Comparison of ENCODE assay signal across 10 cellular contexts in genomic region chr2:6864251-6864758, GRCh38. TPM values are rescaled to one million over a fixed set of nuclear protein-coding genes. Genes with fewer than 3 reads are reported as not detected.
DNase-seq lines count a peak whose midpoint lies in the region; ATAC-seq, FAIRE-seq and TF ChIP-seq lines count a peak whose summit lies in the region.
"Had no signal": no experiment of that assay in that cellular context is flagged by ENCODE, and none has a peak within 500 bp of the region (broad histone marks: within the 10 kb centered on the region; RNA-seq: fewer than 3 reads in every experiment).

No MANE protein-coding gene starts in this region.

- ATAC-seq in K562 (no peak), natural killer cell (no peak), mucosa of descending colon (no peak)

- H3K27me3 ChIP-seq in BLaER1, result no peaks in the 10 kb centered on the region
- no peaks in the 10 kb centered on the region for H3K27me3 ChIP-seq in K562 (ENCODE audit: control insufficient read depth in 2 of 2, insufficient read depth in 2 of 2, low read length in 2 of 2)
- H3K27me3 ChIP-seq: transverse colon had no signal

- H3K4me2 ChIP-seq in BLaER1 (peak overlapping the region; percentile 97), K562 (ENCODE audit: insufficient read depth, low read length) (peak overlapping the region; percentile 97; the same call in 1 of the 2 replicates)

- H3K36me3 ChIP-seq in BLaER1 (peaks cover 38% of the 10 kb centered on the region), K562 (ENCODE audit: control insufficient read depth, insufficient read depth, low read length) (peaks cover 14% of the 10 kb centered on the region; the same call in 1 of the 3 replicates), mucosa of descending colon (ENCODE audit: low read depth) (no peaks in the 10 kb centered on the region)
- H3K36me3 ChIP-seq: transverse colon had no signal

- H3K27me3 Mint-ChIP-seq in natural killer cell (ENCODE audit: low read depth in 2 of 2), result no peaks in the 10 kb centered on the region

- no peak for TF ChIP-seq POLR2A in K562 (conservative IDR thresholded peaks at IDR 0.05)

- peak; percentile 59 for FAIRE-seq in K562 (lab: Jason Lieb, UNC)

- TF ChIP-seq CTCF in GM12875 (IDR thresholded peaks at IDR 0.05; ENCODE audit: borderline replicate concordance, insufficient read depth, low read depth, low read length) (no peak), K562 (IDR thresholded peaks at IDR 0.05 in 2 of 3, conservative IDR thresholded peaks at IDR 0.05 in 1 of 3; ENCODE audit: insufficient read depth in 2 of 3, low read depth in 1 of 3, low read length in 3 of 3) (no peak), natural killer cell (IDR thresholded peaks at IDR 0.05) (no peak), mucosa of descending colon (IDR thresholded peaks at IDR 0.05) (no peak)

- H3K9me3 ChIP-seq in BLaER1, result peaks cover 25% of the 10 kb centered on the region
- peaks cover 4% of the 10 kb centered on the region for H3K9me3 ChIP-seq in K562 (replicated peaks; ENCODE audit: control insufficient read depth, insufficient read depth, low read depth, low read length)
- H3K9me3 ChIP-seq in mucosa of descending colon, result peaks cover 4% of the 10 kb centered on the region

- in situ Hi-C loops in K562 (cut with MboI), result no loop called here

- no peaks in the 10 kb centered on the region for H4K20me1 ChIP-seq in BLaER1
- no peaks in the 10 kb centered on the region for H4K20me1 ChIP-seq in K562 (replicated peaks; ENCODE audit: control insufficient read depth, insufficient read depth, low read length)

- H3K4me1 ChIP-seq in BLaER1 (peaks cover 34% of the 10 kb centered on the region), K562 (replicated peaks in 1 of 2; ENCODE audit: control insufficient read depth in 2 of 2, insufficient read depth in 2 of 2, low read length in 2 of 2) (peaks cover 14 to 19% of the 10 kb centered on the region in 2 experiments), mucosa of descending colon (ENCODE audit: low read depth) (peaks cover 9% of the 10 kb centered on the region)

- POLR2A ChIA-PET in K562 (lab: Yijun Ruan, JAX), result interaction anchor here (1.0 to 3.3 kb wide), 4 partner anchors 13 to 159 kb away, joined by 3 to 21 read pairs (median 6); partner anchors contain the start of gene RSAD2

- CTCF ChIA-PET in K562 (lab: Yijun Ruan, JAX; ENCODE audit: low intra/inter-chr PET ratio), result interaction anchor here (1.9 kb wide), 1 partner anchor 38 kb away, joined by 8 read pairs; no protein-coding TSS in a partner anchor

- no peak overlapping the region for H3K27ac ChIP-seq in BLaER1
- no peak overlapping the region for H3K27ac ChIP-seq in K562 (ENCODE audit: extremely low read depth, low read depth, low read length)

- intact Hi-C loops in K562 (cut with micrococcal nuclease) (no loop called here), natural killer cell (cut with micrococcal nuclease) (no loop called here), mucosa of descending colon (cut with DNase I, micrococcal nuclease) (no loop called here)

- TSS peak; percentile 69 for BruUV-seq in K562 (replicated peaks; lab: Mats Ljungman, UMichigan)

- H2AFZ ChIP-seq in K562 (ENCODE audit: low read depth, low read length), result peak overlapping the region; percentile 90; the same call in 1 of the 2 replicates

- H3K4me3 Mint-ChIP-seq in natural killer cell, result peak overlapping the region; percentile 80

- H3K79me2 ChIP-seq in K562 (ENCODE audit: control insufficient read depth, insufficient read depth, low read length), result peaks cover 4% of the 10 kb centered on the region; the same call in 1 of the 3 replicates

- TF ChIP-seq RAD21 in K562 (CRISPR knock-in tag; conservative IDR thresholded peaks at IDR 0.05 in 1 of 2, IDR thresholded peaks at IDR 0.05 in 1 of 2), result no peak

- peak overlapping the region; percentile 83 for H3K4me3 ChIP-seq in BLaER1
- peak overlapping the region; percentile 50 for H3K4me3 ChIP-seq in GM12875 (ENCODE audit: low read depth, low read length)
- H3K4me3 ChIP-seq in K562, result no peak overlapping the region
- H3K4me3 ChIP-seq in mucosa of descending colon, result no peak overlapping the region

- H3K9ac ChIP-seq in BLaER1 (no peak overlapping the region), K562 (ENCODE audit: insufficient read depth in 1 of 2, low read depth in 2 of 2, low read length in 2 of 2) (no peak overlapping the region)

- WGBS in K562 (ENCODE audit: insufficient coverage, low coverage, missing lambda C conversion rate), result 67% methylated on average over 7 of the region's 8 CpGs

- H3K9me1 ChIP-seq in K562 (ENCODE audit: control insufficient read depth, insufficient read depth, low read length), result no peaks in the 10 kb centered on the region

- TF ChIP-seq EP300 in K562 (IDR thresholded peaks at IDR 0.05; ENCODE audit: low read length), result no peak

- H3K36me3 Mint-ChIP-seq in natural killer cell, result peaks cover 11% of the 10 kb centered on the region

- no peak for DNase-seq in K562 (ENCODE audit: extremely low read depth in 1 of 4, low spot score in 3 of 4)
- DNase-seq in natural killer cell, result no peak
- DNase-seq in NK-92 treated with Interleukin-12 subunit alpha and Interleukin-12 subunit beta, amount 100 ng/mL, for 24 hours (lab: John Stamatoyannopoulos, UW), result no peak
- no peak for DNase-seq in OCI-M2 (lab: John Stamatoyannopoulos, UW; ENCODE audit: unreplicated experiment)
- no peak for DNase-seq in NCI-H2196 (lab: John Stamatoyannopoulos, UW; ENCODE audit: unreplicated experiment)
- no peak for DNase-seq in mucosa of descending colon
- DNase-seq: mammary epithelial cell had no signal

- peaks cover 22 to 32% of the 10 kb centered on the region in 2 donors for H3K4me1 Mint-ChIP-seq in natural killer cell

- H3K27ac Mint-ChIP-seq in natural killer cell, result peak overlapping the region in 1 of 2 donors; percentile 88

- H3K9me3 Mint-ChIP-seq in natural killer cell, result no peaks in the 10 kb centered on the region

RNA-seq across cellular contexts. Expression of gene CMPK2, which starts 1.4 kb away (rescaled TPM):
- 2.3 and 3.5 TPM in 2 replicates for total RNA-seq in K562 (2011; cell fraction: chromatin; rRNA removed; ENCODE audit: low replicate concordance)
- total RNA-seq in K562 (2011; cell fraction: nucleolus; rRNA removed), result 2.3 and 2.8 TPM in 2 replicates
- 3.5 and 5.2 TPM in 2 replicates for total RNA-seq in K562 (2011; cell fraction: nucleoplasm; rRNA removed)
- 10.5 TPM in 2 replicates for total RNA-seq in K562 (2014; rRNA removed)
- total RNA-seq in K562 (2014; rRNA removed; fragmentation: Illumina TruSeq; extraction: Trizol), result 5.0 and 5.3 TPM in 2 replicates
- total RNA-seq in K562 (2015; rRNA removed; fragmentation: Illumina TruSeq; extraction: Trizol), result 7.4 and 7.6 TPM in 2 replicates
- 7.2 and 7.9 TPM in 2 replicates for total RNA-seq in K562 (2021)
- polyA plus RNA-seq in K562 (2011; rRNA removed), result 3.5 and 4.3 TPM in 2 replicates
- polyA plus RNA-seq in K562 (2011; cell fraction: cytosol; rRNA removed), result 3.2 and 3.6 TPM in 2 replicates
- polyA plus RNA-seq in K562 (2011; cell fraction: nucleus; rRNA removed), result 5.6 and 6.6 TPM in 2 replicates
- 8.3 and 23.7 TPM in 2 replicates for polyA plus RNA-seq in K562 (2012)
- 5.3 and 6.5 TPM in 2 replicates for polyA plus RNA-seq in K562 (2014; fragmentation: Illumina TruSeq; extraction: Trizol)
- 1 to 10 TPM; 2.6 to 2.9 TPM for polyA plus RNA-seq in K562 (2014; fragmentation: Nextera tagmentation; extraction: Ambion mirVana)
- polyA plus RNA-seq in K562 (2014; rRNA removed), result 3.8 and 4.5 TPM in 2 replicates
- polyA minus RNA-seq in K562 (2011; rRNA and poly(A)+ RNA removed), result 2.9 and 4.3 TPM in 2 replicates
- 2.9 and 3.3 TPM in 2 replicates for polyA minus RNA-seq in K562 (2011; cell fraction: cytosol; rRNA and poly(A)+ RNA removed)
- polyA minus RNA-seq in K562 (2011; cell fraction: nucleus; rRNA and poly(A)+ RNA removed), result 3.4 and 5.2 TPM in 2 replicates
- total RNA-seq in natural killer cell, result 10 to 100 TPM in 1 of 3 donors, 1 to 10 TPM in 2; 5.8 to 11.4 (median 8.6) TPM
- 10 to 100 TPM in 1 of 3 donors, 1 to 10 TPM in 2; 7.2 to 15.8 (median 9.8) TPM for total RNA-seq in mucosa of descending colon

RNA-seq across cellular contexts. Expression of gene RSAD2, which starts 13.3 kb away (rescaled TPM):
- total RNA-seq in K562 (2011; cell fraction: chromatin; rRNA removed; ENCODE audit: low replicate concordance), result 0.39 and 0.79 TPM in 2 replicates
- 0.50 and 0.53 TPM in 2 replicates for total RNA-seq in K562 (2011; cell fraction: nucleolus; rRNA removed)
- 1.2 TPM in 1 of 2 replicates, not detected in the other for total RNA-seq in K562 (2011; cell fraction: nucleoplasm; rRNA removed)
- 0.57 and 1.4 TPM in 2 replicates for total RNA-seq in K562 (2014; rRNA removed)
- total RNA-seq in K562 (2014; rRNA removed; fragmentation: Illumina TruSeq; extraction: Trizol), result 0.41 and 0.51 TPM in 2 replicates
- total RNA-seq in K562 (2015; rRNA removed; fragmentation: Illumina TruSeq; extraction: Trizol), result 0.51 and 0.68 TPM in 2 replicates
- total RNA-seq in K562 (2021), result 0.18 and 0.49 TPM in 2 replicates
- 0.24 and 0.45 TPM in 2 replicates for polyA plus RNA-seq in K562 (2011; rRNA removed)
- polyA plus RNA-seq in K562 (2011; cell fraction: cytosol; rRNA removed), result 0.06 and 0.15 TPM in 2 replicates
- polyA plus RNA-seq in K562 (2011; cell fraction: nucleus; rRNA removed), result 0.28 and 0.38 TPM in 2 replicates
- polyA plus RNA-seq in K562 (2012), result 0.46 and 1.1 TPM in 2 replicates
- polyA plus RNA-seq in K562 (2014; fragmentation: Illumina TruSeq; extraction: Trizol), result 0.15 and 0.37 TPM in 2 replicates
- polyA plus RNA-seq in K562 (2014; fragmentation: Nextera tagmentation; extraction: Ambion mirVana), result under 1 TPM; 0.15 to 0.28 TPM
- polyA plus RNA-seq in K562 (2014; rRNA removed), result 0.11 and 0.19 TPM in 2 replicates
- polyA minus RNA-seq in K562 (2011; rRNA and poly(A)+ RNA removed), result 0.63 and 0.75 TPM in 2 replicates
- not detected in 2 replicates for polyA minus RNA-seq in K562 (2011; cell fraction: cytosol; rRNA and poly(A)+ RNA removed)
- 0.94 and 1.00 TPM in 2 replicates for polyA minus RNA-seq in K562 (2011; cell fraction: nucleus; rRNA and poly(A)+ RNA removed)
- 10 to 100 TPM in 1 of 3 donors, 1 to 10 TPM in 2; 7.9 to 12.0 (median 9.4) TPM for total RNA-seq in natural killer cell
- total RNA-seq in mucosa of descending colon, result 10 to 100 TPM in 2 of 3 donors, 1 to 10 TPM in 1; 8.9 to 35.0 (median 12.0) TPM

RNA-seq across cellular contexts. Expression of gene RNF144A, which starts 52.9 kb away (rescaled TPM):
- total RNA-seq in K562 (2011; cell fraction: chromatin; rRNA removed; ENCODE audit: low replicate concordance), result 11.4 and 21.2 TPM in 2 replicates
- total RNA-seq in K562 (2011; cell fraction: nucleolus; rRNA removed), result 9.5 and 10.4 TPM in 2 replicates
- total RNA-seq in K562 (2011; cell fraction: nucleoplasm; rRNA removed), result 8.9 and 16.6 TPM in 2 replicates
- total RNA-seq in K562 (2014; rRNA removed), result 6.4 and 8.2 TPM in 2 replicates
- total RNA-seq in K562 (2014; rRNA removed; fragmentation: Illumina TruSeq; extraction: Trizol), result 6.0 and 6.7 TPM in 2 replicates
- total RNA-seq in K562 (2015; rRNA removed; fragmentation: Illumina TruSeq; extraction: Trizol), result 4.7 and 5.7 TPM in 2 replicates
- 8.8 and 11.3 TPM in 2 replicates for total RNA-seq in K562 (2021)
- 9.2 and 12.1 TPM in 2 replicates for polyA plus RNA-seq in K562 (2011; rRNA removed)
- polyA plus RNA-seq in K562 (2011; cell fraction: cytosol; rRNA removed), result 8.8 and 9.9 TPM in 2 replicates
- 8.5 and 10.0 TPM in 2 replicates for polyA plus RNA-seq in K562 (2011; cell fraction: nucleus; rRNA removed)
- 5.0 and 11.1 TPM in 2 replicates for polyA plus RNA-seq in K562 (2012)
- 6.1 and 7.4 TPM in 2 replicates for polyA plus RNA-seq in K562 (2014; fragmentation: Illumina TruSeq; extraction: Trizol)
- 1 to 10 TPM in 1 of 2 experiments, under 1 TPM in 1; 0.96 to 1.4 TPM for polyA plus RNA-seq in K562 (2014; fragmentation: Nextera tagmentation; extraction: Ambion mirVana)
- 6.2 and 7.0 TPM in 2 replicates for polyA plus RNA-seq in K562 (2014; rRNA removed)
- 14.2 and 14.3 TPM in 2 replicates for polyA minus RNA-seq in K562 (2011; rRNA and poly(A)+ RNA removed)
- 13.1 and 13.8 TPM in 2 replicates for polyA minus RNA-seq in K562 (2011; cell fraction: cytosol; rRNA and poly(A)+ RNA removed)
- polyA minus RNA-seq in K562 (2011; cell fraction: nucleus; rRNA and poly(A)+ RNA removed), result 10.2 and 14.2 TPM in 2 replicates
- 10 to 100 TPM; 17.3 to 36.7 (median 19.0) TPM for total RNA-seq in natural killer cell
- total RNA-seq in mucosa of descending colon, result 10 to 100 TPM; 14.3 to 18.7 (median 18.3) TPM

Comparison
In these comparisons a context has a peak if more than half of its experiments do, and no peak if none do; other contexts are left out.
1. H3K4me3 ChIP-seq: peak in BLaER1 (single experiment) and GM12875 (single experiment); none in K562 (single experiment) and mucosa of descending colon (single experiment).